ENCODE assay signal across 8 cellular contexts in genomic region chr10:87656431-87657072, GRCh38. TPM values are rescaled to one million over a fixed set of nuclear protein-coding genes. Genes with fewer than 3 reads are reported as not detected.
DNase-seq lines count a peak whose midpoint lies in the region; ATAC-seq, FAIRE-seq and TF ChIP-seq lines count a peak whose summit lies in the region.

No MANE protein-coding gene starts in this region.

- no peak overlapping the region for H3K4me3 ChIP-seq in ascending aorta
- H3K4me3 ChIP-seq in kidney (ENCODE audit: low read length in 2 of 2) = no peak overlapping the region
- no peak overlapping the region for H3K4me3 ChIP-seq in tibial nerve

- peak; percentile 49 to 72 (median 72) for TF ChIP-seq CTCF in ascending aorta (IDR thresholded peaks at IDR 0.05)
- peak; percentile 73 for TF ChIP-seq CTCF in kidney (IDR thresholded peaks at IDR 0.05; ENCODE audit: borderline replicate concordance, extremely low read depth, insufficient read depth)
- TF ChIP-seq CTCF in tibial nerve (IDR thresholded peaks at IDR 0.05) = peak; percentile 60 to 77 (median 70)

- FAIRE-seq in kidney (lab: Jason Lieb, UNC) = no peak

- H3K27me3 Mint-ChIP-seq in activated CD4-positive, alpha-beta T cell treated with anti-CD3 and anti-CD28 coated beads, Interleukin-2, amount 10 ng/mL, durations not matched to agents 7 days and 5 days = peaks cover 28% of the 10 kb centered on the region
- H3K27me3 Mint-ChIP-seq in activated T-helper 2 cell treated with anti-CD3 and anti-CD28 coated beads, Interferon-gamma antibody, Interleukin-2, Interleukin-4, amounts not matched to agents 10 μg/mL and 5 μg/mL and 100 μg/mL, durations not matched to agents 14 hours and 24 hours and 36 hours (ENCODE audit: low read depth) = peaks cover 42% of the 10 kb centered on the region

- H3K9ac ChIP-seq in kidney (ENCODE audit: low read length in 2 of 2) = no peak overlapping the region

- no peaks in the 10 kb centered on the region for H3K36me3 Mint-ChIP-seq in activated CD4-positive, alpha-beta T cell treated with anti-CD3 and anti-CD28 coated beads, Interleukin-2, amount 10 ng/mL, durations not matched to agents 7 days and 5 days (ENCODE audit: low read depth)
- no peaks in the 10 kb centered on the region for H3K36me3 Mint-ChIP-seq in activated T-helper 2 cell treated with anti-CD3 and anti-CD28 coated beads, Interferon-gamma antibody, Interleukin-2, Interleukin-4, amounts not matched to agents 10 μg/mL and 5 μg/mL and 100 μg/mL, durations not matched to agents 14 hours and 24 hours and 36 hours (ENCODE audit: low read depth)

- intact Hi-C loops in ascending aorta (cut with DNase I) (loop anchor here (2.0 to 5.0 kb wide), 6 partner anchors 46 to 119 kb away; no protein-coding TSS in a partner anchor), kidney (cut with DNase I) (no loop called here)
- intact Hi-C loops in activated T-helper 2 cell treated with anti-CD3 and anti-CD28 coated beads, Interferon-gamma antibody, Interleukin-2, Interleukin-4, amounts not matched to agents 10 μg/mL and 5 μg/mL and 100 μg/mL, durations not matched to agents 14 hours and 24 hours and 36 hours (cut with micrococcal nuclease) = loop anchor here (1.0 to 5.0 kb wide), 3 partner anchors 76 to 896 kb away; no protein-coding TSS in a partner anchor

- H3K27ac ChIP-seq in ascending aorta (peak overlapping the region in 1 of 2 donors; percentile 66), kidney (ENCODE audit: low read depth in 2 of 2, low read length in 2 of 2) (peak overlapping the region in 1 of 2 donors; percentile 48), tibial nerve (peak overlapping the region; percentile 19 to 93 (median 50))

- H3K9me3 Mint-ChIP-seq in activated CD4-positive, alpha-beta T cell treated with anti-CD3 and anti-CD28 coated beads, Interleukin-2, amount 10 ng/mL, durations not matched to agents 7 days and 5 days = no peaks in the 10 kb centered on the region
- H3K9me3 Mint-ChIP-seq in activated T-helper 2 cell treated with anti-CD3 and anti-CD28 coated beads, Interferon-gamma antibody, Interleukin-2, Interleukin-4, amounts not matched to agents 10 μg/mL and 5 μg/mL and 100 μg/mL, durations not matched to agents 14 hours and 24 hours and 36 hours = no peaks in the 10 kb centered on the region

- POLR2A ChIA-PET in activated CD4-positive, alpha-beta T cell treated with anti-CD3 and anti-CD28 coated beads, Interleukin-2, amount 10 ng/mL, durations not matched to agents 7 days and 5 days (lab: Charles Lee) = no interaction called here

- peak; percentile 22 for DNase-seq in activated CD4-positive, alpha-beta T cell treated with anti-CD3 and anti-CD28 coated beads, Interleukin-2, amount 10 ng/mL, durations not matched to agents 7 days and 5 days
- DNase-seq in activated CD4-positive, alpha-beta T cell treated with anti-CD3 and anti-CD28 coated beads, Interleukin-2, amount 50 U/mL, for 1 hour = no peak
- DNase-seq in NAMALWA (ENCODE audit: low spot score) = peak; percentile 77
- no peak for DNase-seq in ascending aorta (ENCODE audit: low spot score in 2 of 2)
- DNase-seq in kidney = no peak
- no peak for DNase-seq in tibial nerve (ENCODE audit: low spot score in 2 of 2)
- DNase-seq in activated T-helper 2 cell treated with anti-CD3 and anti-CD28 coated beads, Interferon-gamma antibody, Interleukin-2, Interleukin-4, amounts not matched to agents 10 μg/mL and 5 μg/mL and 100 μg/mL, durations not matched to agents 14 hours and 24 hours and 36 hours (ENCODE audit: low spot score) = no peak

- no peak for ATAC-seq in esophagus mucosa

- H3K36me3 ChIP-seq in ascending aorta (no peaks in the 10 kb centered on the region), kidney (ENCODE audit: control insufficient read depth in 1 of 2, insufficient read depth in 2 of 2, low read length in 2 of 2) (no peaks in the 10 kb centered on the region), tibial nerve (no peaks in the 10 kb centered on the region)

- no peak overlapping the region for H3K27ac Mint-ChIP-seq in activated CD4-positive, alpha-beta T cell treated with anti-CD3 and anti-CD28 coated beads, Interleukin-2, amount 10 ng/mL, durations not matched to agents 7 days and 5 days
- no peak overlapping the region for H3K27ac Mint-ChIP-seq in activated T-helper 2 cell treated with anti-CD3 and anti-CD28 coated beads, Interferon-gamma antibody, Interleukin-2, Interleukin-4, amounts not matched to agents 10 μg/mL and 5 μg/mL and 100 μg/mL, durations not matched to agents 14 hours and 24 hours and 36 hours

- H3K27me3 ChIP-seq in ascending aorta (no peaks in the 10 kb centered on the region), tibial nerve (no peaks in the 10 kb centered on the region)

- H3K4me1 ChIP-seq in ascending aorta (peaks cover 0 to 7% of the 10 kb centered on the region in 2 donors), kidney (ENCODE audit: control insufficient read depth in 1 of 2, insufficient read depth in 1 of 2, low read depth in 1 of 2, low read length in 2 of 2) (peaks cover 3 to 9% of the 10 kb centered on the region in 2 donors), tibial nerve (peaks cover 0 to 34% (median 6%) of the 10 kb centered on the region in 4 donors)

- peaks cover 10% of the 10 kb centered on the region for H3K4me1 Mint-ChIP-seq in activated CD4-positive, alpha-beta T cell treated with anti-CD3 and anti-CD28 coated beads, Interleukin-2, amount 10 ng/mL, durations not matched to agents 7 days and 5 days
- peaks cover 8% of the 10 kb centered on the region for H3K4me1 Mint-ChIP-seq in activated T-helper 2 cell treated with anti-CD3 and anti-CD28 coated beads, Interferon-gamma antibody, Interleukin-2, Interleukin-4, amounts not matched to agents 10 μg/mL and 5 μg/mL and 100 μg/mL, durations not matched to agents 14 hours and 24 hours and 36 hours (ENCODE audit: low read depth)

- WGBS in tibial nerve, 2 donors = 43 to 45% methylated on average over 4 of the region's 4 CpGs

- no peak for TF ChIP-seq POLR2A in tibial nerve (IDR thresholded peaks at IDR 0.05)

- CTCF ChIA-PET in activated CD4-positive, alpha-beta T cell treated with anti-CD3 and anti-CD28 coated beads, Interleukin-2, amount 10 ng/mL, durations not matched to agents 7 days and 5 days (lab: Charles Lee) = no interaction called here

- no peak overlapping the region for H3K4me3 Mint-ChIP-seq in activated CD4-positive, alpha-beta T cell treated with anti-CD3 and anti-CD28 coated beads, Interleukin-2, amount 10 ng/mL, durations not matched to agents 7 days and 5 days
- no peak overlapping the region for H3K4me3 Mint-ChIP-seq in activated T-helper 2 cell treated with anti-CD3 and anti-CD28 coated beads, Interferon-gamma antibody, Interleukin-2, Interleukin-4, amounts not matched to agents 10 μg/mL and 5 μg/mL and 100 μg/mL, durations not matched to agents 14 hours and 24 hours and 36 hours (ENCODE audit: low read depth)

- no peak for TF ChIP-seq EP300 in tibial nerve (IDR thresholded peaks at IDR 0.05)

- H3K9me3 ChIP-seq in ascending aorta (no peaks in the 10 kb centered on the region), kidney (ENCODE audit: control insufficient read depth in 1 of 2, low read length in 2 of 2) (no peaks in the 10 kb centered on the region), tibial nerve (no peaks in the 10 kb centered on the region)

RNA-seq across cellular contexts. Expression of gene PAPSS2, which starts 3.1 kb away (rescaled TPM):
- total RNA-seq in activated CD4-positive, alpha-beta T cell treated with anti-CD3 and anti-CD28 coated beads, Interleukin-2, amount 10 ng/mL, durations not matched to agents 7 days and 5 days = under 1 TPM in 1 of 2 experiments, not detected in 1; 0.08 TPM
- total RNA-seq in ascending aorta (14.8 TPM), kidney (84.2 TPM), tibial nerve (10 to 100 TPM; 11.6 to 32.8 (median 19.8) TPM), esophagus mucosa (10.4 TPM)
- 23.5 TPM for polyA plus RNA-seq in kidney (ENCODE audit: insufficient read depth, low read depth, low replicate concordance)
- total RNA-seq in activated T-helper 2 cell treated with anti-CD3 and anti-CD28 coated beads, Interferon-gamma antibody, Interleukin-2, Interleukin-4, amounts not matched to agents 10 μg/mL and 5 μg/mL and 100 μg/mL, durations not matched to agents 14 hours and 24 hours and 36 hours = 0.21 and 0.25 TPM in 2 replicates

Comparison
In these comparisons a context has a peak if more than half of its experiments do, and no peak if none do; other contexts are left out.
1. DNase-seq: peak in activated CD4-positive, alpha-beta T cell treated with anti-CD3 and anti-CD28 coated beads, Interleukin-2, amount 10 ng/mL, durations not matched to agents 7 days and 5 days (single experiment) and NAMALWA (single experiment); none in activated CD4-positive, alpha-beta T cell treated with anti-CD3 and anti-CD28 coated beads, Interleukin-2, amount 50 U/mL, for 1 hour (single experiment), ascending aorta (0 of 2), kidney (single experiment), tibial nerve (0 of 2) and activated T-helper 2 cell treated with anti-CD3 and anti-CD28 coated beads, Interferon-gamma antibody, Interleukin-2, Interleukin-4, amounts not matched to agents 10 μg/mL and 5 μg/mL and 100 μg/mL, durations not matched to agents 14 hours and 24 hours and 36 hours (single experiment).
2. Peak in every context shown above with its lines, with median percentiles within 50 percentile points of each other: CTCF ChIP-seq.